In genomic region chr18:76994086-76994654, GRCh38 we compare ENCODE assay signal across 16 cellular contexts.
DNase-seq lines count a peak whose midpoint lies in the region; ATAC-seq and TF ChIP-seq lines count a peak whose summit lies in the region.
"Had no signal": no experiment of that assay in that cellular context is flagged by ENCODE, and none has a peak within 500 bp of the region (broad histone marks: within the 10 kb centered on the region; RNA-seq: fewer than 3 reads in every experiment).

No MANE protein-coding gene starts in this region.

- no peaks in the 10 kb centered on the region for H3K36me3 ChIP-seq in Caco-2 (ENCODE audit: control insufficient read depth, insufficient read depth, low read length)
- H3K36me3 ChIP-seq: SJSA1 had no signal

- no TSS peak for BruUV-seq in Caco-2 (replicated peaks; lab: Mats Ljungman, UMichigan)

- H3K4me1 ChIP-seq in Caco-2: 0 out of 2 replicates have a peak, but pooled peaks cover 4% of the 10 kb centered on the region

- peaks cover 12% of the 10 kb centered on the region for H3K4me1 Mint-ChIP-seq in Caco-2 (ENCODE audit: low read depth, unreplicated experiment)
- H3K4me1 Mint-ChIP-seq in activated T-helper 17 cell treated with anti-CD3 and anti-CD28 coated beads, Interleukin-2, amount 50 U/mL, for 72 hours: no peaks in the 10 kb centered on the region
- H3K4me1 Mint-ChIP-seq in stimulated activated effector memory CD8-positive, alpha-beta T cell treated with anti-CD3 and anti-CD28 coated beads, Interleukin-12 subunit alpha, Interleukin-12 subunit beta, amount 100 ng/mL, for 72 hours: peaks cover 15% of the 10 kb centered on the region

- H3K4me3 Mint-ChIP-seq in Caco-2 (ENCODE audit: unreplicated experiment): no peak overlapping the region
- no peak overlapping the region for H3K4me3 Mint-ChIP-seq in activated T-helper 17 cell treated with anti-CD3 and anti-CD28 coated beads, Interleukin-2, amount 50 U/mL, for 72 hours
- no peak overlapping the region for H3K4me3 Mint-ChIP-seq in stimulated activated effector memory CD8-positive, alpha-beta T cell treated with anti-CD3 and anti-CD28 coated beads, Interleukin-12 subunit alpha, Interleukin-12 subunit beta, amount 100 ng/mL, for 72 hours

- intact Hi-C loops in Caco-2 (cut with micrococcal nuclease; ENCODE audit: unreplicated experiment): no loop called here

- H3K27me3 ChIP-seq in Caco-2 (replicated peaks; ENCODE audit: control insufficient read depth, insufficient read depth, low read length): no peaks in the 10 kb centered on the region

- peak; percentile 40 for ATAC-seq in activated T-helper 17 cell treated with anti-CD3 and anti-CD28 coated beads, Interleukin-2, amount 50 U/mL, for 72 hours (replicated peaks)
- ATAC-seq in left lobe of liver: peak; percentile 73
- peak; percentile 51 for ATAC-seq in stimulated activated effector memory CD8-positive, alpha-beta T cell treated with anti-CD3 and anti-CD28 coated beads, Interleukin-12 subunit alpha, Interleukin-12 subunit beta, amount 100 ng/mL, for 72 hours
- no peak for ATAC-seq in GM19452 (IDR thresholded peaks at IDR 0.05; ENCODE audit: unreplicated experiment)

- H3K36me3 Mint-ChIP-seq in Caco-2 (ENCODE audit: insufficient read depth, unreplicated experiment): no peaks in the 10 kb centered on the region
- no peaks in the 10 kb centered on the region for H3K36me3 Mint-ChIP-seq in activated T-helper 17 cell treated with anti-CD3 and anti-CD28 coated beads, Interleukin-2, amount 50 U/mL, for 72 hours (ENCODE audit: low read depth)
- H3K36me3 Mint-ChIP-seq in stimulated activated effector memory CD8-positive, alpha-beta T cell treated with anti-CD3 and anti-CD28 coated beads, Interleukin-12 subunit alpha, Interleukin-12 subunit beta, amount 100 ng/mL, for 72 hours: peaks cover 7% of the 10 kb centered on the region

- TF ChIP-seq CTCF in Caco-2 (IDR thresholded peaks at IDR 0.05; ENCODE audit: insufficient read depth in 1 of 2, low read depth in 1 of 2, low read length in 1 of 2, severe bottlenecking in 1 of 2, unreplicated experiment in 1 of 2): no peak

- POLR2A ChIA-PET in Caco-2 (lab: Charles Lee): no interaction called here

- H3K9me3 Mint-ChIP-seq in Caco-2 (ENCODE audit: unreplicated experiment): no peaks in the 10 kb centered on the region
- no peaks in the 10 kb centered on the region for H3K9me3 Mint-ChIP-seq in activated T-helper 17 cell treated with anti-CD3 and anti-CD28 coated beads, Interleukin-2, amount 50 U/mL, for 72 hours
- H3K9me3 Mint-ChIP-seq in stimulated activated effector memory CD8-positive, alpha-beta T cell treated with anti-CD3 and anti-CD28 coated beads, Interleukin-12 subunit alpha, Interleukin-12 subunit beta, amount 100 ng/mL, for 72 hours: no peaks in the 10 kb centered on the region

- H3K27me3 Mint-ChIP-seq in Caco-2 (ENCODE audit: insufficient read depth, unreplicated experiment): no peaks in the 10 kb centered on the region
- H3K27me3 Mint-ChIP-seq in activated T-helper 17 cell treated with anti-CD3 and anti-CD28 coated beads, Interleukin-2, amount 50 U/mL, for 72 hours: no peaks in the 10 kb centered on the region

- no peaks in the 10 kb centered on the region for H3K9me3 ChIP-seq in Caco-2
- H3K9me3 ChIP-seq: SJSA1 had no signal

- H3K4me3 ChIP-seq in Caco-2 (ENCODE audit: low read depth, low read length): no peak overlapping the region
- H3K4me3 ChIP-seq: PC-9, SJSA1 had no signal

- CTCF ChIA-PET in Caco-2 (lab: Charles Lee): no interaction called here

- DNase-seq in Caco-2: no peak
- no peak for DNase-seq in left lobe of liver (ENCODE audit: low spot score)
- DNase-seq in stimulated activated effector memory CD8-positive, alpha-beta T cell treated with anti-CD3 and anti-CD28 coated beads, Interleukin-12 subunit alpha, Interleukin-12 subunit beta, amount 100 ng/mL, for 72 hours (ENCODE audit: low spot score in 2 of 2): no peak
- no peak for DNase-seq in amniotic stem cell (lab: John Stamatoyannopoulos, UW)
- no peak for DNase-seq in HT-29 (ENCODE audit: low spot score)
- DNase-seq in superior temporal gyrus (ENCODE audit: extremely low spot score): no peak
- DNase-seq: C1 segment of cervical spinal cord, GF-D8, KBM-7, NCI-H1417 treated with DMSO at 0.1 percent for 48 hours, NCI-H2029 treated with DMSO at 0.1 percent for 48 hours, NCI-H510A treated with DMSO at 0.1 percent for 48 hours, PC-9 had no signal

- H3K27ac Mint-ChIP-seq in Caco-2 (ENCODE audit: unreplicated experiment): peak overlapping the region; percentile 19
- H3K27ac Mint-ChIP-seq in activated T-helper 17 cell treated with anti-CD3 and anti-CD28 coated beads, Interleukin-2, amount 50 U/mL, for 72 hours: no peak overlapping the region
- H3K27ac Mint-ChIP-seq in stimulated activated effector memory CD8-positive, alpha-beta T cell treated with anti-CD3 and anti-CD28 coated beads, Interleukin-12 subunit alpha, Interleukin-12 subunit beta, amount 100 ng/mL, for 72 hours: no peak overlapping the region
